ENCODE assay signal across 1 cellular context in the genomic region with DNA sequence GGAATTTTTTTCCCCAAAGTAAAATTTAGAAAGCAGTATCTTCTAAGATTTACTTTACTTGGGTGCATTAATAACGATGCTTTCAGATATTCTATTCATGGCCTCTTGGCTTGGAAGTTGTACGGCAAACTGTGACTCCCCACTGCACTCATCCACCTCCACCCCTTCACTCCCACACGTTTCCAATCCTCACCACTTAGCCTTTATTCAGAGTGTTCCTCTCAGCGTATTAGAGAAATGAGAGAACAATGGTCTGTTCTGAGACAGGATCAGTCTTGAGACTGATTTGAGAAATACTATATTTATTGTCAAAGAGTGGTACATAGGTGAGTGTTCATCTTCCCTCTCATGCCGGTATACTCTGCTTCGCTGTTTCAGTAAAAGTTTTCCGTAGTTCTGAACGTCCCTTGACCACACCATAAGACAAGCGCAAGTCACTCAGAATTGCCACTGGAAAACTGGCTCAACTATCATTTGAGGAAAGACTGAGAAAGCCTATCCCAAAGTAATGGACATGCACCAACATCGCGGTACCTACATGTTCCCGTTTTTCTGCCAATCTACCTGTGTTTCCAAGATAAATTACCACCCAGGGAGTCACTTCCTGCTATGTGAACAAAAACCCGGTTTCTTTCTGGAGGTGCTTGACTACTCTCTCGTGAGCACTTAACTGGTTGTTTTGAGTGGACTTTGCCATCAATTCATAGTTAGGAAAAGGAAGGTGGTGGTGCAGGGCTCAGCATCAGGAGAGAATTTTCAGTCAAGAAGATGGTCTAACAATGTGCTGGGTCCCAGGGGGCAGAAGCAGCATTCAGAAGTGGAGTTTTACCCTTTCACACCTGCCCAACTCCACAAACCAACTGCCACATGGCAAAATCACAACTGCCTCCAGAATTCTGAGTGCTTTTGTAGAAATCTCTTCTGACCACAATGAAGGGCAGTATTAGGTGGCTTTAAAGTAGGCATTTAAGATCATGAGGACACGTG.
TF ChIP-seq lines count a peak whose summit lies in the region.

No MANE protein-coding gene starts in this region.

TF ChIP-seq in HepG2, 621 proteins besides CTCF, POLR2A, EP300 and RAD21 (continues in another document):
- TF ChIP-seq, protein P1, sequence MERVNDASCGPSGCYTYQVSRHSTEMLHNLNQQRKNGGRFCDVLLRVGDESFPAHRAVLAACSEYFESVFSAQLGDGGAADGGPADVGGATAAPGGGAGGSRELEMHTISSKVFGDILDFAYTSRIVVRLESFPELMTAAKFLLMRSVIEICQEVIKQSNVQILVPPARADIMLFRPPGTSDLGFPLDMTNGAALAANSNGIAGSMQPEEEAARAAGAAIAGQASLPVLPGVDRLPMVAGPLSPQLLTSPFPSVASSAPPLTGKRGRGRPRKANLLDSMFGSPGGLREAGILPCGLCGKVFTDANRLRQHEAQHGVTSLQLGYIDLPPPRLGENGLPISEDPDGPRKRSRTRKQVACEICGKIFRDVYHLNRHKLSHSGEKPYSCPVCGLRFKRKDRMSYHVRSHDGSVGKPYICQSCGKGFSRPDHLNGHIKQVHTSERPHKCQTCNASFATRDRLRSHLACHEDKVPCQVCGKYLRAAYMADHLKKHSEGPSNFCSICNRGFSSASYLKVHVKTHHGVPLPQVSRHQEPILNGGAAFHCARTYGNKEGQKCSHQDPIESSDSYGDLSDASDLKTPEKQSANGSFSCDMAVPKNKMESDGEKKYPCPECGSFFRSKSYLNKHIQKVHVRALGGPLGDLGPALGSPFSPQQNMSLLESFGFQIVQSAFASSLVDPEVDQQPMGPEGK (CRISPR knock-in tag; IDR thresholded peaks at IDR 0.05), result no peak
- TF ChIP-seq ZFP36 (IDR thresholded peaks at IDR 0.05; ENCODE audit: borderline replicate concordance, low read depth, low read length, partially characterized antibody) (no peak), FOXK1 (CRISPR knock-in tag; IDR thresholded peaks at IDR 0.05; ENCODE audit: borderline replicate concordance, low read depth) (no peak), MXI1 (IDR thresholded peaks at IDR 0.05; ENCODE audit: borderline replicate concordance, low read depth, low read length) (0 out of 3 replicates have a peak, but pooled peaks have one; percentile 8), HMGA1 (CRISPR knock-in tag; conservative IDR thresholded peaks at IDR 0.05) (no peak), ZSCAN22 (CRISPR knock-in tag; IDR thresholded peaks at IDR 0.05) (0 out of 2 replicates have a peak, but pooled peaks have one; percentile 7), ZNF326 (CRISPR knock-in tag; IDR thresholded peaks at IDR 0.05; ENCODE audit: borderline replicate concordance) (no peak), RFX3 (CRISPR knock-in tag; IDR thresholded peaks at IDR 0.05) (no peak), ELF1 (CRISPR knock-in tag; IDR thresholded peaks at IDR 0.05) (no peak), SALL2 (CRISPR knock-in tag; IDR thresholded peaks at IDR 0.05) (no peak), ZNF331 (CRISPR knock-in tag; IDR thresholded peaks at IDR 0.05) (0 out of 2 replicates have a peak, but pooled peaks have one; percentile 25), ETV6 (CRISPR knock-in tag; conservative IDR thresholded peaks at IDR 0.05) (no peak), U2AF2 (IDR thresholded peaks at IDR 0.05; ENCODE audit: low read depth, low read length) (no peak), NFYB (CRISPR knock-in tag; IDR thresholded peaks at IDR 0.05) (no peak), AKAP8 (CRISPR knock-in tag; IDR thresholded peaks at IDR 0.05) (no peak), HMG20A (CRISPR knock-in tag; IDR thresholded peaks at IDR 0.05; ENCODE audit: borderline replicate concordance) (no peak), ZNF570 (CRISPR knock-in tag; IDR thresholded peaks at IDR 0.05; ENCODE audit: borderline replicate concordance) (no peak), ZFP62 (CRISPR knock-in tag; IDR thresholded peaks at IDR 0.05) (no peak), ZNF816 (CRISPR knock-in tag; IDR thresholded peaks at IDR 0.05; ENCODE audit: borderline replicate concordance) (peak; percentile 47; the same call in 1 of the 2 replicates), YEATS2 (CRISPR knock-in tag; IDR thresholded peaks at IDR 0.05; ENCODE audit: borderline replicate concordance) (0 out of 2 replicates have a peak, but pooled peaks have one; percentile 13), ZNF30 (CRISPR knock-in tag; IDR thresholded peaks at IDR 0.05) (no peak), ZNF879 (CRISPR knock-in tag; IDR thresholded peaks at IDR 0.05) (no peak), SMARCE1 (IDR thresholded peaks at IDR 0.05; ENCODE audit: borderline replicate concordance) (no peak)
- TF ChIP-seq, protein P2, sequence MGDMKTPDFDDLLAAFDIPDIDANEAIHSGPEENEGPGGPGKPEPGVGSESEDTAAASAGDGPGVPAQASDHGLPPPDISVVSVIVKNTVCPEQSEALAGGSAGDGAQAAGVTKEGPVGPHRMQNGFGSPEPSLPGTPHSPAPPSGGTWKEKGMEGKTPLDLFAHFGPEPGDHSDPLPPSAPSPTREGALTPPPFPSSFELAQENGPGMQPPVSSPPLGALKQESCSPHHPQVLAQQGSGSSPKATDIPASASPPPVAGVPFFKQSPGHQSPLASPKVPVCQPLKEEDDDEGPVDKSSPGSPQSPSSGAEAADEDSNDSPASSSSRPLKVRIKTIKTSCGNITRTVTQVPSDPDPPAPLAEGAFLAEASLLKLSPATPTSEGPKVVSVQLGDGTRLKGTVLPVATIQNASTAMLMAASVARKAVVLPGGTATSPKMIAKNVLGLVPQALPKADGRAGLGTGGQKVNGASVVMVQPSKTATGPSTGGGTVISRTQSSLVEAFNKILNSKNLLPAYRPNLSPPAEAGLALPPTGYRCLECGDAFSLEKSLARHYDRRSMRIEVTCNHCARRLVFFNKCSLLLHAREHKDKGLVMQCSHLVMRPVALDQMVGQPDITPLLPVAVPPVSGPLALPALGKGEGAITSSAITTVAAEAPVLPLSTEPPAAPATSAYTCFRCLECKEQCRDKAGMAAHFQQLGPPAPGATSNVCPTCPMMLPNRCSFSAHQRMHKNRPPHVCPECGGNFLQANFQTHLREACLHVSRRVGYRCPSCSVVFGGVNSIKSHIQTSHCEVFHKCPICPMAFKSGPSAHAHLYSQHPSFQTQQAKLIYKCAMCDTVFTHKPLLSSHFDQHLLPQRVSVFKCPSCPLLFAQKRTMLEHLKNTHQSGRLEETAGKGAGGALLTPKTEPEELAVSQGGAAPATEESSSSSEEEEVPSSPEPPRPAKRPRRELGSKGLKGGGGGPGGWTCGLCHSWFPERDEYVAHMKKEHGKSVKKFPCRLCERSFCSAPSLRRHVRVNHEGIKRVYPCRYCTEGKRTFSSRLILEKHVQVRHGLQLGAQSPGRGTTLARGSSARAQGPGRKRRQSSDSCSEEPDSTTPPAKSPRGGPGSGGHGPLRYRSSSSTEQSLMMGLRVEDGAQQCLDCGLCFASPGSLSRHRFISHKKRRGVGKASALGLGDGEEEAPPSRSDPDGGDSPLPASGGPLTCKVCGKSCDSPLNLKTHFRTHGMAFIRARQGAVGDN (CRISPR knock-in tag; IDR thresholded peaks at IDR 0.05), result no peak
- TF ChIP-seq, protein P3, sequence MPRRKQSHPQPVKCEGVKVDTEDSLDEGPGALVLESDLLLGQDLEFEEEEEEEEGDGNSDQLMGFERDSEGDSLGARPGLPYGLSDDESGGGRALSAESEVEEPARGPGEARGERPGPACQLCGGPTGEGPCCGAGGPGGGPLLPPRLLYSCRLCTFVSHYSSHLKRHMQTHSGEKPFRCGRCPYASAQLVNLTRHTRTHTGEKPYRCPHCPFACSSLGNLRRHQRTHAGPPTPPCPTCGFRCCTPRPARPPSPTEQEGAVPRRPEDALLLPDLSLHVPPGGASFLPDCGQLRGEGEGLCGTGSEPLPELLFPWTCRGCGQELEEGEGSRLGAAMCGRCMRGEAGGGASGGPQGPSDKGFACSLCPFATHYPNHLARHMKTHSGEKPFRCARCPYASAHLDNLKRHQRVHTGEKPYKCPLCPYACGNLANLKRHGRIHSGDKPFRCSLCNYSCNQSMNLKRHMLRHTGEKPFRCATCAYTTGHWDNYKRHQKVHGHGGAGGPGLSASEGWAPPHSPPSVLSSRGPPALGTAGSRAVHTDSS (CRISPR knock-in tag; conservative IDR thresholded peaks at IDR 0.05), result no peak
- TF ChIP-seq, protein P4, sequence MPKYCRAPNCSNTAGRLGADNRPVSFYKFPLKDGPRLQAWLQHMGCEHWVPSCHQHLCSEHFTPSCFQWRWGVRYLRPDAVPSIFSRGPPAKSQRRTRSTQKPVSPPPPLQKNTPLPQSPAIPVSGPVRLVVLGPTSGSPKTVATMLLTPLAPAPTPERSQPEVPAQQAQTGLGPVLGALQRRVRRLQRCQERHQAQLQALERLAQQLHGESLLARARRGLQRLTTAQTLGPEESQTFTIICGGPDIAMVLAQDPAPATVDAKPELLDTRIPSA (CRISPR knock-in tag; IDR thresholded peaks at IDR 0.05; ENCODE audit: borderline replicate concordance), result no peak
- TF ChIP-seq, protein P5, sequence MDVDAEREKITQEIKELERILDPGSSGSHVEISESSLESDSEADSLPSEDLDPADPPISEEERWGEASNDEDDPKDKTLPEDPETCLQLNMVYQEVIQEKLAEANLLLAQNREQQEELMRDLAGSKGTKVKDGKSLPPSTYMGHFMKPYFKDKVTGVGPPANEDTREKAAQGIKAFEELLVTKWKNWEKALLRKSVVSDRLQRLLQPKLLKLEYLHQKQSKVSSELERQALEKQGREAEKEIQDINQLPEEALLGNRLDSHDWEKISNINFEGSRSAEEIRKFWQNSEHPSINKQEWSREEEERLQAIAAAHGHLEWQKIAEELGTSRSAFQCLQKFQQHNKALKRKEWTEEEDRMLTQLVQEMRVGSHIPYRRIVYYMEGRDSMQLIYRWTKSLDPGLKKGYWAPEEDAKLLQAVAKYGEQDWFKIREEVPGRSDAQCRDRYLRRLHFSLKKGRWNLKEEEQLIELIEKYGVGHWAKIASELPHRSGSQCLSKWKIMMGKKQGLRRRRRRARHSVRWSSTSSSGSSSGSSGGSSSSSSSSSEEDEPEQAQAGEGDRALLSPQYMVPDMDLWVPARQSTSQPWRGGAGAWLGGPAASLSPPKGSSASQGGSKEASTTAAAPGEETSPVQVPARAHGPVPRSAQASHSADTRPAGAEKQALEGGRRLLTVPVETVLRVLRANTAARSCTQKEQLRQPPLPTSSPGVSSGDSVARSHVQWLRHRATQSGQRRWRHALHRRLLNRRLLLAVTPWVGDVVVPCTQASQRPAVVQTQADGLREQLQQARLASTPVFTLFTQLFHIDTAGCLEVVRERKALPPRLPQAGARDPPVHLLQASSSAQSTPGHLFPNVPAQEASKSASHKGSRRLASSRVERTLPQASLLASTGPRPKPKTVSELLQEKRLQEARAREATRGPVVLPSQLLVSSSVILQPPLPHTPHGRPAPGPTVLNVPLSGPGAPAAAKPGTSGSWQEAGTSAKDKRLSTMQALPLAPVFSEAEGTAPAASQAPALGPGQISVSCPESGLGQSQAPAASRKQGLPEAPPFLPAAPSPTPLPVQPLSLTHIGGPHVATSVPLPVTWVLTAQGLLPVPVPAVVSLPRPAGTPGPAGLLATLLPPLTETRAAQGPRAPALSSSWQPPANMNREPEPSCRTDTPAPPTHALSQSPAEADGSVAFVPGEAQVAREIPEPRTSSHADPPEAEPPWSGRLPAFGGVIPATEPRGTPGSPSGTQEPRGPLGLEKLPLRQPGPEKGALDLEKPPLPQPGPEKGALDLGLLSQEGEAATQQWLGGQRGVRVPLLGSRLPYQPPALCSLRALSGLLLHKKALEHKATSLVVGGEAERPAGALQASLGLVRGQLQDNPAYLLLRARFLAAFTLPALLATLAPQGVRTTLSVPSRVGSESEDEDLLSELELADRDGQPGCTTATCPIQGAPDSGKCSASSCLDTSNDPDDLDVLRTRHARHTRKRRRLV (CRISPR knock-in tag; IDR thresholded peaks at IDR 0.05), result 0 out of 2 replicates have a peak, but pooled peaks have one; percentile 55
- TF ChIP-seq, protein P6, sequence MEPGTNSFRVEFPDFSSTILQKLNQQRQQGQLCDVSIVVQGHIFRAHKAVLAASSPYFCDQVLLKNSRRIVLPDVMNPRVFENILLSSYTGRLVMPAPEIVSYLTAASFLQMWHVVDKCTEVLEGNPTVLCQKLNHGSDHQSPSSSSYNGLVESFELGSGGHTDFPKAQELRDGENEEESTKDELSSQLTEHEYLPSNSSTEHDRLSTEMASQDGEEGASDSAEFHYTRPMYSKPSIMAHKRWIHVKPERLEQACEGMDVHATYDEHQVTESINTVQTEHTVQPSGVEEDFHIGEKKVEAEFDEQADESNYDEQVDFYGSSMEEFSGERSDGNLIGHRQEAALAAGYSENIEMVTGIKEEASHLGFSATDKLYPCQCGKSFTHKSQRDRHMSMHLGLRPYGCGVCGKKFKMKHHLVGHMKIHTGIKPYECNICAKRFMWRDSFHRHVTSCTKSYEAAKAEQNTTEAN (CRISPR knock-in tag; conservative IDR thresholded peaks at IDR 0.05), result no peak
- TF ChIP-seq, protein P7, sequence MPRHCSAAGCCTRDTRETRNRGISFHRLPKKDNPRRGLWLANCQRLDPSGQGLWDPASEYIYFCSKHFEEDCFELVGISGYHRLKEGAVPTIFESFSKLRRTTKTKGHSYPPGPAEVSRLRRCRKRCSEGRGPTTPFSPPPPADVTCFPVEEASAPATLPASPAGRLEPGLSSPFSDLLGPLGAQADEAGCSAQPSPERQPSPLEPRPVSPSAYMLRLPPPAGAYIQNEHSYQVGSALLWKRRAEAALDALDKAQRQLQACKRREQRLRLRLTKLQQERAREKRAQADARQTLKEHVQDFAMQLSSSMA (CRISPR knock-in tag; IDR thresholded peaks at IDR 0.05), result no peak
- TF ChIP-seq, protein P8, sequence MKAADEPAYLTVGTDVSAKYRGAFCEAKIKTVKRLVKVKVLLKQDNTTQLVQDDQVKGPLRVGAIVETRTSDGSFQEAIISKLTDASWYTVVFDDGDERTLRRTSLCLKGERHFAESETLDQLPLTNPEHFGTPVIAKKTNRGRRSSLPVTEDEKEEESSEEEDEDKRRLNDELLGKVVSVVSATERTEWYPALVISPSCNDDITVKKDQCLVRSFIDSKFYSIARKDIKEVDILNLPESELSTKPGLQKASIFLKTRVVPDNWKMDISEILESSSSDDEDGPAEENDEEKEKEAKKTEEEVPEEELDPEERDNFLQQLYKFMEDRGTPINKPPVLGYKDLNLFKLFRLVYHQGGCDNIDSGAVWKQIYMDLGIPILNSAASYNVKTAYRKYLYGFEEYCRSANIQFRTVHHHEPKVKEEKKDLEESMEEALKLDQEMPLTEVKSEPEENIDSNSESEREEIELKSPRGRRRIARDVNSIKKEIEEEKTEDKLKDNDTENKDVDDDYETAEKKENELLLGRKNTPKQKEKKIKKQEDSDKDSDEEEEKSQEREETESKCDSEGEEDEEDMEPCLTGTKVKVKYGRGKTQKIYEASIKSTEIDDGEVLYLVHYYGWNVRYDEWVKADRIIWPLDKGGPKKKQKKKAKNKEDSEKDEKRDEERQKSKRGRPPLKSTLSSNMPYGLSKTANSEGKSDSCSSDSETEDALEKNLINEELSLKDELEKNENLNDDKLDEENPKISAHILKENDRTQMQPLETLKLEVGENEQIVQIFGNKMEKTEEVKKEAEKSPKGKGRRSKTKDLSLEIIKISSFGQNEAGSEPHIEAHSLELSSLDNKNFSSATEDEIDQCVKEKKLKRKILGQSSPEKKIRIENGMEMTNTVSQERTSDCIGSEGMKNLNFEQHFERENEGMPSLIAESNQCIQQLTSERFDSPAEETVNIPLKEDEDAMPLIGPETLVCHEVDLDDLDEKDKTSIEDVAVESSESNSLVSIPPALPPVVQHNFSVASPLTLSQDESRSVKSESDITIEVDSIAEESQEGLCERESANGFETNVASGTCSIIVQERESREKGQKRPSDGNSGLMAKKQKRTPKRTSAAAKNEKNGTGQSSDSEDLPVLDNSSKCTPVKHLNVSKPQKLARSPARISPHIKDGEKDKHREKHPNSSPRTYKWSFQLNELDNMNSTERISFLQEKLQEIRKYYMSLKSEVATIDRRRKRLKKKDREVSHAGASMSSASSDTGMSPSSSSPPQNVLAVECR (CRISPR knock-in tag; IDR thresholded peaks at IDR 0.05; ENCODE audit: borderline replicate concordance), result no peak
- TF ChIP-seq, protein P9, sequence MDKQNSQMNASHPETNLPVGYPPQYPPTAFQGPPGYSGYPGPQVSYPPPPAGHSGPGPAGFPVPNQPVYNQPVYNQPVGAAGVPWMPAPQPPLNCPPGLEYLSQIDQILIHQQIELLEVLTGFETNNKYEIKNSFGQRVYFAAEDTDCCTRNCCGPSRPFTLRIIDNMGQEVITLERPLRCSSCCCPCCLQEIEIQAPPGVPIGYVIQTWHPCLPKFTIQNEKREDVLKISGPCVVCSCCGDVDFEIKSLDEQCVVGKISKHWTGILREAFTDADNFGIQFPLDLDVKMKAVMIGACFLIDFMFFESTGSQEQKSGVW (CRISPR knock-in tag; IDR thresholded peaks at IDR 0.05; ENCODE audit: borderline replicate concordance), result no peak
